In genomic region chr7:130941322-130942210, GRCh38 we compare ENCODE assay signal across 8 cellular contexts.
A peak's percentile ranks its signal among the peaks of the same experiment; 100 is the strongest.
DNase-seq lines count a peak whose midpoint lies in the region; ATAC-seq and TF ChIP-seq lines count a peak whose summit lies in the region.

No MANE protein-coding gene starts in this region.

- peak overlapping the region; percentile 80 for H3K4me3 Mint-ChIP-seq in activated naive CD8-positive, alpha-beta T cell treated with anti-CD3 and anti-CD28 coated beads, Interleukin-2, amount 10 ng/mL, durations not matched to agents 7 days and 5 days

- no peaks in the 10 kb centered on the region for H3K27me3 Mint-ChIP-seq in activated naive CD8-positive, alpha-beta T cell treated with anti-CD3 and anti-CD28 coated beads, Interleukin-2, amount 10 ng/mL, durations not matched to agents 7 days and 5 days

- peak overlapping the region; percentile 84 for H3K27ac Mint-ChIP-seq in activated naive CD8-positive, alpha-beta T cell treated with anti-CD3 and anti-CD28 coated beads, Interleukin-2, amount 10 ng/mL, durations not matched to agents 7 days and 5 days

- DNase-seq in BE2C: peak; percentile 79
- DNase-seq in LNCaP clone FGC (ENCODE audit: low read depth): peak; percentile 17
- DNase-seq in activated naive CD8-positive, alpha-beta T cell treated with anti-CD3 and anti-CD28 coated beads, Interleukin-2, amount 10 ng/mL, durations not matched to agents 7 days and 5 days: no peak
- DNase-seq in iris pigment epithelial cell (ENCODE audit: low read depth): peak; percentile 90
- no peak for DNase-seq in stimulated activated naive CD8-positive, alpha-beta T cell treated with anti-CD3 and anti-CD28 coated beads, Interleukin-15, Interleukin-2, amounts not matched to agents 100 U/mL and 50 U/mL, for 24 hours

- H3K27me3 ChIP-seq in BE2C: no peaks in the 10 kb centered on the region

- no peaks in the 10 kb centered on the region for H3K9me3 ChIP-seq in BE2C

- H3K36me3 ChIP-seq in BE2C: no peaks in the 10 kb centered on the region; the same call in 1 of the 2 replicates

- no peaks in the 10 kb centered on the region for H3K9me3 Mint-ChIP-seq in activated naive CD8-positive, alpha-beta T cell treated with anti-CD3 and anti-CD28 coated beads, Interleukin-2, amount 10 ng/mL, durations not matched to agents 7 days and 5 days

- TF ChIP-seq CTCF in BE2C (IDR thresholded peaks at IDR 0.05; ENCODE audit: low read depth, low read length): no peak
- no peak for TF ChIP-seq CTCF in LNCaP clone FGC (IDR thresholded peaks at IDR 0.05; ENCODE audit: control insufficient read depth, extremely low read depth, insufficient read depth)

- POLR2A ChIA-PET in activated naive CD8-positive, alpha-beta T cell treated with anti-CD3 and anti-CD28 coated beads, Interleukin-2, amount 10 ng/mL, durations not matched to agents 7 days and 5 days (lab: Charles Lee): interaction anchor here (1.0 to 1.4 kb wide), 5 partner anchors 13 to 26 kb away, joined by 3 to 5 read pairs (median 3); no protein-coding TSS in a partner anchor

- H3K4me1 Mint-ChIP-seq in activated naive CD8-positive, alpha-beta T cell treated with anti-CD3 and anti-CD28 coated beads, Interleukin-2, amount 10 ng/mL, durations not matched to agents 7 days and 5 days: peaks cover 73% of the 10 kb centered on the region

- H3K4me3 ChIP-seq in BE2C (ENCODE audit: low read depth, low read length): peak overlapping the region; percentile 71
- peak overlapping the region; percentile 58 for H3K4me3 ChIP-seq in LNCaP clone FGC (ENCODE audit: low read depth, low read length)

- H3K36me3 Mint-ChIP-seq in activated naive CD8-positive, alpha-beta T cell treated with anti-CD3 and anti-CD28 coated beads, Interleukin-2, amount 10 ng/mL, durations not matched to agents 7 days and 5 days: peaks cover 56% of the 10 kb centered on the region

- ATAC-seq in activated naive CD8-positive, alpha-beta T cell treated with anti-CD3 and anti-CD28 coated beads, Interleukin-2, amount 10 ng/mL, durations not matched to agents 7 days and 5 days (ENCODE audit: low read depth): peak; percentile 31
- ATAC-seq in stimulated activated naive CD8-positive, alpha-beta T cell treated with anti-CD3 and anti-CD28 coated beads, Interleukin-15, Interleukin-2, amounts not matched to agents 100 U/mL and 50 U/mL, for 24 hours: peak; percentile 39
- ATAC-seq in GM19452 (IDR thresholded peaks at IDR 0.05; ENCODE audit: unreplicated experiment) (no peak), GM21360 (IDR thresholded peaks at IDR 0.05; ENCODE audit: unreplicated experiment) (no peak), HG03025 (IDR thresholded peaks at IDR 0.05; ENCODE audit: low FRiP score, unreplicated experiment) (no peak)

- peaks cover 7% of the 10 kb centered on the region; the same call in 1 of the 2 replicates for H3K4me1 ChIP-seq in BE2C

Comparison
In these comparisons a context has a peak if more than half of its experiments do, and no peak if none do; other contexts are left out.
1. DNase-seq: peak in BE2C (single experiment), LNCaP clone FGC (single experiment) and iris pigment epithelial cell (single experiment); none in activated naive CD8-positive, alpha-beta T cell treated with anti-CD3 and anti-CD28 coated beads, Interleukin-2, amount 10 ng/mL, durations not matched to agents 7 days and 5 days (single experiment) and stimulated activated naive CD8-positive, alpha-beta T cell treated with anti-CD3 and anti-CD28 coated beads, Interleukin-15, Interleukin-2, amounts not matched to agents 100 U/mL and 50 U/mL, for 24 hours (single experiment).
2. ATAC-seq: peak in activated naive CD8-positive, alpha-beta T cell treated with anti-CD3 and anti-CD28 coated beads, Interleukin-2, amount 10 ng/mL, durations not matched to agents 7 days and 5 days (single experiment) and stimulated activated naive CD8-positive, alpha-beta T cell treated with anti-CD3 and anti-CD28 coated beads, Interleukin-15, Interleukin-2, amounts not matched to agents 100 U/mL and 50 U/mL, for 24 hours (single experiment); none in GM19452 (single experiment), GM21360 (single experiment) and HG03025 (single experiment).